In the genomic region with DNA sequence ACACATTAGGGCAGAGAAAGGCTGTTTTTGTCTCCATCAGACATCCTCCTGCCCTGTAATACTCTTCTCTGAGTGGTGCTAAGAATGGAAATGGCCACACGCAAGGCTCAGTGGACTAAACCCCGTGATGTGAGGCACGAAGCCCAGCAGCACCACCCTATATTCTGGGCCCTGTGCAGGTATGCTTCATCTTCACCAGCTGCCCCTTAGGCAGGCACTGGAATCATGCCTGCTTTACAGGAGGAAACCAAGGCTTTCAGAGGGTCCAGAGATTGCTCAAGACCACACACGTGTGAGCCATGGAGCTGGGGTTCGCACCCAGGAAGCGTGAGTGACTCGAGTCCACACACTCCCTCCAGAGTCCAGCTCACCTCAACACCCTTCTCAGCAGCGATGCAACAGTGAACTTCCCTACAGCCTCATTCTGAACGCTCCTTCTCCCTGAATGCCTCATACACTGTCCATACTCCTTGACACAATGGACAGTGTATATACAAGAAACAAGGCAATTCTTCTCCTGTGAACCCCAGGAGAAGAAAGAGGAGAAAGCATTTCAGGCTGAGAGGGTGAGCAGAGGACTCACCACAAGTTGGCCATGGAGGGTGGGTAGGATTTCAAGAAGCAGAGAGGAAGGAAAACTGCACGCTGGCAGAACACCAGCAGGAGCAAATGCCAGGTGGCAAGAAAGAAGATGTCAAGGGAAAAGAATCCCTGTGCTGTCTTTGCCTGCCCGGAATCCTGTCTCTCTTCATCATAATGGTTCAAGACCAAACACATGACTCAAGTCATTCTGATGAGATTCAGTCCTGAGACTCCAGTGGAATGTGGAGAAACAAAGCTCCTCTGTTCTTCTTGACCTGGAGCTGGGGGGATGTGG, we compare ENCODE assay signal across 12 cellular contexts. TPM values are rescaled to one million over a fixed set of nuclear protein-coding genes. Genes with fewer than 3 reads are reported as not detected.
DNase-seq lines count a peak whose midpoint lies in the region; ATAC-seq and TF ChIP-seq lines count a peak whose summit lies in the region.
"Had no signal": no experiment of that assay in that cellular context is flagged by ENCODE, and none has a peak within 500 bp of the region (broad histone marks: within the 10 kb centered on the region; RNA-seq: fewer than 3 reads in every experiment).

No MANE protein-coding gene starts in this region.

- CTCF ChIA-PET in RWPE1 (lab: Yijun Ruan, JAX), result interaction anchor here (0.7 kb wide), 1 partner anchor 22 kb away, joined by 3 read pairs; no protein-coding TSS in a partner anchor
- CTCF ChIA-PET in activated CD8-positive, alpha-beta T cell treated with anti-CD3 and anti-CD28 coated beads for 36 hours (lab: Charles Lee), result no interaction called here

- H3K9me3 Mint-ChIP-seq in nephron progenitor cell, result no peaks in the 10 kb centered on the region
- H3K9me3 Mint-ChIP-seq in activated CD8-positive, alpha-beta T cell treated with anti-CD3 and anti-CD28 coated beads for 36 hours, result no peaks in the 10 kb centered on the region
- H3K9me3 Mint-ChIP-seq in stimulated activated effector memory CD8-positive, alpha-beta T cell treated with anti-CD3 and anti-CD28 coated beads, Interleukin-12 subunit alpha, Interleukin-12 subunit beta, amount 100 ng/mL, for 72 hours, result no peaks in the 10 kb centered on the region
- H3K9me3 Mint-ChIP-seq: activated T-helper 17 cell treated with anti-CD3 and anti-CD28 coated beads, Interleukin-2, amount 50 U/mL, for 72 hours had no signal

- no peaks in the 10 kb centered on the region for H3K27me3 Mint-ChIP-seq in nephron progenitor cell (ENCODE audit: low read depth, poor library complexity)
- no peaks in the 10 kb centered on the region for H3K27me3 Mint-ChIP-seq in activated CD8-positive, alpha-beta T cell treated with anti-CD3 and anti-CD28 coated beads for 36 hours
- H3K27me3 Mint-ChIP-seq: activated T-helper 17 cell treated with anti-CD3 and anti-CD28 coated beads, Interleukin-2, amount 50 U/mL, for 72 hours; B cell had no signal

- DNase-seq in COLO829 (ENCODE audit: low spot score) (peak; percentile 85), RWPE1 (ENCODE audit: low spot score) (peak; percentile 31), epithelial cell of esophagus (ENCODE audit: low read depth) (peak; percentile 91), nephron progenitor cell (no peak), GF-D8 (lab: John Stamatoyannopoulos, UW) (no peak)
- no peak for DNase-seq in activated CD8-positive, alpha-beta T cell treated with anti-CD3 and anti-CD28 coated beads for 36 hours
- DNase-seq in stimulated activated effector memory CD8-positive, alpha-beta T cell treated with anti-CD3 and anti-CD28 coated beads, Interleukin-12 subunit alpha, Interleukin-12 subunit beta, amount 100 ng/mL, for 72 hours (ENCODE audit: low spot score in 2 of 2), result no peak
- DNase-seq: central memory CD4-positive, alpha-beta T cell; NCI-H187 treated with DMSO at 0.1 percent for 48 hours had no signal

- peak overlapping the region; percentile 81 for H3K27ac ChIP-seq in RWPE1

- no peak overlapping the region for H3K4me3 Mint-ChIP-seq in nephron progenitor cell
- H3K4me3 Mint-ChIP-seq in activated CD8-positive, alpha-beta T cell treated with anti-CD3 and anti-CD28 coated beads for 36 hours, result no peak overlapping the region
- H3K4me3 Mint-ChIP-seq in stimulated activated effector memory CD8-positive, alpha-beta T cell treated with anti-CD3 and anti-CD28 coated beads, Interleukin-12 subunit alpha, Interleukin-12 subunit beta, amount 100 ng/mL, for 72 hours, result no peak overlapping the region
- H3K4me3 Mint-ChIP-seq: activated T-helper 17 cell treated with anti-CD3 and anti-CD28 coated beads, Interleukin-2, amount 50 U/mL, for 72 hours; B cell had no signal

- intact Hi-C loops in activated CD8-positive, alpha-beta T cell treated with anti-CD3 and anti-CD28 coated beads for 36 hours (cut with micrococcal nuclease), result no loop called here

- no peak for TF ChIP-seq CTCF in RWPE1 (conservative IDR thresholded peaks at IDR 0.05; ENCODE audit: low read depth)
- no peak for TF ChIP-seq CTCF in epithelial cell of esophagus (IDR thresholded peaks at IDR 0.05; ENCODE audit: insufficient read depth, low read depth, low read length, missing control alignments)
- no peak for TF ChIP-seq CTCF in nephron progenitor cell (IDR thresholded peaks at IDR 0.05)
- TF ChIP-seq CTCF in activated CD8-positive, alpha-beta T cell treated with anti-CD3 and anti-CD28 coated beads for 36 hours (IDR thresholded peaks at IDR 0.05), result no peak

- no peak for ATAC-seq in activated CD8-positive, alpha-beta T cell treated with anti-CD3 and anti-CD28 coated beads for 36 hours
- ATAC-seq in HG03378 (IDR thresholded peaks at IDR 0.05; ENCODE audit: unreplicated experiment), result no peak
- ATAC-seq in stimulated activated effector memory CD8-positive, alpha-beta T cell treated with anti-CD3 and anti-CD28 coated beads, Interleukin-12 subunit alpha, Interleukin-12 subunit beta, amount 100 ng/mL, for 72 hours, result no peak
- ATAC-seq: activated T-helper 17 cell treated with anti-CD3 and anti-CD28 coated beads, Interleukin-2, amount 50 U/mL, for 72 hours had no signal

- H3K27ac Mint-ChIP-seq in nephron progenitor cell, result peak overlapping the region; percentile 89
- no peak overlapping the region for H3K27ac Mint-ChIP-seq in activated CD8-positive, alpha-beta T cell treated with anti-CD3 and anti-CD28 coated beads for 36 hours
- no peak overlapping the region for H3K27ac Mint-ChIP-seq in stimulated activated effector memory CD8-positive, alpha-beta T cell treated with anti-CD3 and anti-CD28 coated beads, Interleukin-12 subunit alpha, Interleukin-12 subunit beta, amount 100 ng/mL, for 72 hours
- H3K27ac Mint-ChIP-seq: activated T-helper 17 cell treated with anti-CD3 and anti-CD28 coated beads, Interleukin-2, amount 50 U/mL, for 72 hours; B cell had no signal

- H3K36me3 Mint-ChIP-seq in nephron progenitor cell (ENCODE audit: low read depth), result peaks cover 55% of the 10 kb centered on the region
- peaks cover 19% of the 10 kb centered on the region for H3K36me3 Mint-ChIP-seq in activated CD8-positive, alpha-beta T cell treated with anti-CD3 and anti-CD28 coated beads for 36 hours (ENCODE audit: low read depth)
- peaks cover 19% of the 10 kb centered on the region for H3K36me3 Mint-ChIP-seq in stimulated activated effector memory CD8-positive, alpha-beta T cell treated with anti-CD3 and anti-CD28 coated beads, Interleukin-12 subunit alpha, Interleukin-12 subunit beta, amount 100 ng/mL, for 72 hours

- POLR2A ChIA-PET in RWPE1 (lab: Yijun Ruan, JAX; ENCODE audit: low non-redundant PET), result interaction anchor here (0.6 kb wide), 1 partner anchor 262 kb away, joined by 9 read pairs; no protein-coding TSS in a partner anchor
- POLR2A ChIA-PET in activated CD8-positive, alpha-beta T cell treated with anti-CD3 and anti-CD28 coated beads for 36 hours (lab: Charles Lee), result no interaction called here

- peaks cover 25% of the 10 kb centered on the region for H3K4me1 Mint-ChIP-seq in nephron progenitor cell
- H3K4me1 Mint-ChIP-seq in activated CD8-positive, alpha-beta T cell treated with anti-CD3 and anti-CD28 coated beads for 36 hours (ENCODE audit: low read depth), result no peaks in the 10 kb centered on the region
- H3K4me1 Mint-ChIP-seq in stimulated activated effector memory CD8-positive, alpha-beta T cell treated with anti-CD3 and anti-CD28 coated beads, Interleukin-12 subunit alpha, Interleukin-12 subunit beta, amount 100 ng/mL, for 72 hours, result peaks cover 1% of the 10 kb centered on the region
- H3K4me1 Mint-ChIP-seq: B cell had no signal

- H3K4me3 ChIP-seq in epithelial cell of esophagus (ENCODE audit: low read length), result no peak overlapping the region

RNA-seq across cellular contexts. Expression of a gene that starts 39.1 kb away (rescaled TPM):
- 1 to 10 TPM; 8.6 to 9.4 TPM for total RNA-seq in activated CD8-positive, alpha-beta T cell treated with anti-CD3 and anti-CD28 coated beads for 36 hours

Comparison
In these comparisons a context has a peak if more than half of its experiments do, and no peak if none do; other contexts are left out.
1. DNase-seq: peak in COLO829 (single experiment), RWPE1 (single experiment) and epithelial cell of esophagus (single experiment); none in nephron progenitor cell (single experiment), activated CD8-positive, alpha-beta T cell treated with anti-CD3 and anti-CD28 coated beads for 36 hours (single experiment), stimulated activated effector memory CD8-positive, alpha-beta T cell treated with anti-CD3 and anti-CD28 coated beads, Interleukin-12 subunit alpha, Interleukin-12 subunit beta, amount 100 ng/mL, for 72 hours (0 of 2) and GF-D8 (single experiment).